Comparison of ENCODE assay signal across 8 cellular contexts in genomic region chr7:28411876-28412662, GRCh38. TPM values are rescaled to one million over a fixed set of nuclear protein-coding genes. Genes with fewer than 3 reads are reported as not detected.
DNase-seq lines count a peak whose midpoint lies in the region; ATAC-seq and TF ChIP-seq lines count a peak whose summit lies in the region.

Gene CREB5, plus strand, starts transcription at chr7:28412518. Its CDS starts 397 bp downstream, at chr7:28412915.

- no peak within 1 kb of the TSS for H2BK12ac ChIP-seq in trophoblast cell (ENCODE audit: low read length)

- ATAC-seq in DND-41 (ENCODE audit: insufficient read depth, low read depth) (no peak), HG02840 (IDR thresholded peaks at IDR 0.05; ENCODE audit: low FRiP score, unreplicated experiment) (no peak)

- H4K20me1 ChIP-seq in DND-41 (ENCODE audit: insufficient read depth, low read length), result 0 out of 2 replicates have a peak, but pooled peaks cover 4% of the 10 kb centered on the region

- no peak within 1 kb of the TSS for H2BK120ac ChIP-seq in trophoblast cell (ENCODE audit: insufficient read depth, low read length, poor library complexity)

- H4K8ac ChIP-seq in trophoblast cell (ENCODE audit: low read depth, low read length), result no peak within 1 kb of the TSS

- H3K4me3 ChIP-seq in DND-41 (ENCODE audit: low read depth in 1 of 2, low read length in 2 of 2), result no peak within 1 kb of the TSS
- H3K4me3 ChIP-seq in esophagus muscularis mucosa, result peak within 1 kb of the TSS; percentile 65 to 85 (median 76)
- no peak within 1 kb of the TSS for H3K4me3 ChIP-seq in trophoblast cell (ENCODE audit: low read depth, low read length)

- intact Hi-C loops in esophagus muscularis mucosa (cut with DNase I), result no loop called here

- DNase-seq in DND-41 (no peak), NCI-H748 (lab: John Stamatoyannopoulos, UW; ENCODE audit: unreplicated experiment) (peak; percentile 66), esophagus muscularis mucosa (ENCODE audit: extremely low spot score) (no peak), pons (ENCODE audit: low spot score) (peak; percentile 91), HPDE6-E6E7 (ENCODE audit: extremely low spot score) (no peak), trophoblast cell (no peak), D341Med (ENCODE audit: low spot score) (no peak)

- H3K23ac ChIP-seq in trophoblast cell (ENCODE audit: low read length), result no peak within 1 kb of the TSS

- TF ChIP-seq CTCF in DND-41 (IDR thresholded peaks at IDR 0.05; ENCODE audit: borderline replicate concordance, extremely low read depth, low read length, poor library complexity, severe bottlenecking) (peak; percentile 6), esophagus muscularis mucosa (IDR thresholded peaks at IDR 0.05) (no peak)

- no peaks in the 10 kb centered on the region for H3K9me3 ChIP-seq in DND-41 (ENCODE audit: insufficient read depth, low read length, severe bottlenecking)
- H3K9me3 ChIP-seq in esophagus muscularis mucosa, result no peaks in the 10 kb centered on the region
- H3K9me3 ChIP-seq in trophoblast cell (ENCODE audit: insufficient read depth, low read depth, low read length), result no peaks in the 10 kb centered on the region

- 84% methylated on average over 8 of the region's 8 CpGs for WGBS in esophagus muscularis mucosa
- WGBS in trophoblast cell (ENCODE audit: extremely low coverage, insufficient coverage, insufficient read length), result no CpG with 5 or more reads among the region's 8 CpGs

- TF ChIP-seq EP300 in esophagus muscularis mucosa (IDR thresholded peaks at IDR 0.05), result no peak

- H2AFZ ChIP-seq in DND-41 (ENCODE audit: low read depth, low read length) (no peak within 1 kb of the TSS), trophoblast cell (ENCODE audit: insufficient read depth, low read length, poor library complexity) (no peak within 1 kb of the TSS)

- H3K79me2 ChIP-seq in DND-41 (ENCODE audit: insufficient read depth, low read length) (no peaks in the 10 kb centered on the region), trophoblast cell (ENCODE audit: control insufficient read depth, insufficient read depth, low read length, poor library complexity) (no peaks in the 10 kb centered on the region)

- TF ChIP-seq POLR2A in esophagus muscularis mucosa (IDR thresholded peaks at IDR 0.05; ENCODE audit: low read depth), result no peak

- no peak within 1 kb of the TSS for H2BK5ac ChIP-seq in trophoblast cell (ENCODE audit: low read depth, low read length, poor library complexity)

- H3K4me1 ChIP-seq in DND-41 (ENCODE audit: insufficient read depth, low read length) (peaks cover 5% of the 10 kb centered on the region), esophagus muscularis mucosa (peaks cover 23 to 50% (median 43%) of the 10 kb centered on the region in 4 donors), trophoblast cell (ENCODE audit: control insufficient read depth in 1 of 2, insufficient read depth in 2 of 2, low read length in 2 of 2) (peaks cover 16 to 20% of the 10 kb centered on the region in 2 experiments)

- H3K27ac ChIP-seq in DND-41 (ENCODE audit: low read length), result no peak within 1 kb of the TSS
- H3K27ac ChIP-seq in esophagus muscularis mucosa (replicated peaks in 1 of 4), result peak within 1 kb of the TSS in 3 of 4 donors; percentile 91 to 93 (median 92)
- H3K27ac ChIP-seq in trophoblast cell (ENCODE audit: low read depth, low read length), result no peak within 1 kb of the TSS

- H4K12ac ChIP-seq in trophoblast cell (ENCODE audit: low read depth, low read length), result no peak within 1 kb of the TSS

- H3K9ac ChIP-seq in DND-41 (ENCODE audit: low read depth, low read length) (no peak within 1 kb of the TSS), trophoblast cell (ENCODE audit: low read length) (no peak within 1 kb of the TSS)

- no peak within 1 kb of the TSS for H3K4ac ChIP-seq in trophoblast cell (ENCODE audit: low read depth, low read length)

- H3K36me3 ChIP-seq in DND-41 (ENCODE audit: insufficient read depth, low read length) (no peaks in the 10 kb centered on the region), esophagus muscularis mucosa (no peaks in the 10 kb centered on the region), trophoblast cell (ENCODE audit: control insufficient read depth in 1 of 2, insufficient read depth in 2 of 2, low read length in 2 of 2) (no peaks in the 10 kb centered on the region)

- no peak within 1 kb of the TSS for H2AK5ac ChIP-seq in trophoblast cell (ENCODE audit: low read length)

- H3K14ac ChIP-seq in trophoblast cell (ENCODE audit: low read length), result no peak within 1 kb of the TSS

- no peak within 1 kb of the TSS for H4K91ac ChIP-seq in trophoblast cell (ENCODE audit: low read depth, low read length)

- H3K27me3 ChIP-seq in DND-41 (ENCODE audit: insufficient read depth, low read length, poor library complexity) (peaks cover 68% of the 10 kb centered on the region), esophagus muscularis mucosa (no peaks in the 10 kb centered on the region), trophoblast cell (ENCODE audit: insufficient read depth, low read length) (peaks cover 22% of the 10 kb centered on the region)

- H3K4me2 ChIP-seq in DND-41 (ENCODE audit: insufficient read depth, low read length), result no peak within 1 kb of the TSS
- H3K4me2 ChIP-seq in trophoblast cell (ENCODE audit: low read length), result no peak within 1 kb of the TSS

- H3K79me1 ChIP-seq in trophoblast cell (ENCODE audit: low read length), result no peaks in the 10 kb centered on the region

- H3K18ac ChIP-seq in trophoblast cell (ENCODE audit: low read length), result no peak within 1 kb of the TSS

RNA-seq across cellular contexts. Expression of gene CREB5, which starts in this region (rescaled TPM):
- total RNA-seq in esophagus muscularis mucosa, result 10 to 100 TPM in 2 of 4 donors, 1 to 10 TPM in 2; 6.6 to 18.6 (median 12.6) TPM
- 8.1 and 9.6 TPM in 2 replicates for polyA plus RNA-seq in trophoblast cell (2013)

Comparison
In these comparisons a context has a peak if more than half of its experiments do, and no peak if none do; other contexts are left out.
1. DNase-seq: peak in NCI-H748 (single experiment) and pons (single experiment); none in DND-41 (single experiment), esophagus muscularis mucosa (single experiment), HPDE6-E6E7 (single experiment), trophoblast cell (0 of 2) and D341Med (single experiment).
2. H3K27ac ChIP-seq: peak in esophagus muscularis mucosa (3 of 4); none in DND-41 (single experiment) and trophoblast cell (single experiment).
3. H3K4me3 ChIP-seq: peak in esophagus muscularis mucosa (4 of 4); none in DND-41 (0 of 2) and trophoblast cell (single experiment).